ENCODE assay signal across 8 cellular contexts in the genomic region with DNA sequence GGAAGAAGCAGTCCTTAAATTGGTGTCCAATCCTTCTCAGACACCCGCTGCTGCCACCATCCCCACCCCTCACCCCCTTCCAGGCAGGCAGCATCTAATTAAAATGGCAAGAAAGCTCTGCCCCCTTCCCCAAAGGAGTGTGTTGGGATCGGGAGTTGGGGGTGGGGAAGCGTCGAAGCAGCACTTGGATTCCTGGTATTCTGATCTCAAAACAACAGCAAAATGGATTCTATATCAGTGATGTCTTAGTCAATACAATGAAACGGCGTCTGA. TPM values are rescaled to one million over a fixed set of nuclear protein-coding genes. Genes with fewer than 3 reads are reported as not detected.
DNase-seq lines count a peak whose midpoint lies in the region; ATAC-seq and TF ChIP-seq lines count a peak whose summit lies in the region.

No MANE protein-coding gene starts in this region.

- no peaks in the 10 kb centered on the region for H3K79me2 ChIP-seq in DOHH2 (ENCODE audit: control insufficient read depth, low read length)

- TF ChIP-seq CTCF in DOHH2 (IDR thresholded peaks at IDR 0.05; ENCODE audit: low read depth, low read length, poor library complexity, severe bottlenecking): no peak
- TF ChIP-seq CTCF in Peyer's patch (IDR thresholded peaks at IDR 0.05): no peak
- TF ChIP-seq CTCF in fibroblast of the aortic adventitia (IDR thresholded peaks at IDR 0.05; ENCODE audit: insufficient read depth, low read length): no peak
- TF ChIP-seq CTCF in prostate gland (IDR thresholded peaks at IDR 0.05): no peak

- peak overlapping the region; percentile 96 for H3K4me2 ChIP-seq in DOHH2 (ENCODE audit: low read length)

- DNase-seq in Peyer's patch (no peak), fibroblast of the aortic adventitia (ENCODE audit: low read depth) (no peak), prostate gland (ENCODE audit: low spot score) (no peak), retina (no peak), AML-193 (lab: John Stamatoyannopoulos, UW) (no peak), GF-D8 (lab: John Stamatoyannopoulos, UW) (no peak)

- TF ChIP-seq POLR2A in Peyer's patch (IDR thresholded peaks at IDR 0.05) (no peak), prostate gland (IDR thresholded peaks at IDR 0.05) (no peak)

- no peaks in the 10 kb centered on the region for H3K9me3 ChIP-seq in DOHH2 (ENCODE audit: control insufficient read depth, insufficient read depth, low read length)
- H3K9me3 ChIP-seq in Peyer's patch: no peaks in the 10 kb centered on the region
- H3K9me3 ChIP-seq in prostate gland: no peaks in the 10 kb centered on the region

- peaks cover 20% of the 10 kb centered on the region for H3K4me1 ChIP-seq in DOHH2 (ENCODE audit: control insufficient read depth, low read length)
- peaks cover 0 to 36% (median 3%) of the 10 kb centered on the region in 4 donors for H3K4me1 ChIP-seq in Peyer's patch
- H3K4me1 ChIP-seq in prostate gland (replicated peaks): no peaks in the 10 kb centered on the region

- H3K27me3 ChIP-seq in DOHH2 (ENCODE audit: control insufficient read depth, low read length): peaks cover 66% of the 10 kb centered on the region
- no peaks in the 10 kb centered on the region for H3K27me3 ChIP-seq in Peyer's patch
- peaks cover 5% of the 10 kb centered on the region for H3K27me3 ChIP-seq in prostate gland (replicated peaks; ENCODE audit: insufficient read depth)

- H4K20me1 ChIP-seq in DOHH2 (ENCODE audit: control insufficient read depth, insufficient read depth, low read depth, low read length): no peaks in the 10 kb centered on the region

- intact Hi-C loops in prostate gland (cut with DNase I): loop anchor here (5.0 to 10.0 kb wide), 3 partner anchors 76 to 174 kb away; no protein-coding TSS in a partner anchor

- H3K27ac ChIP-seq in DOHH2 (ENCODE audit: low read depth, low read length) (no peak overlapping the region), Peyer's patch (peak overlapping the region; percentile 68 to 90 (median 86)), prostate gland (no peak overlapping the region)

- no peaks in the 10 kb centered on the region for H3F3A ChIP-seq in DOHH2 (ENCODE audit: control insufficient read depth, insufficient read depth)

- 14% methylated on average over 6 of the region's 6 CpGs for WGBS in prostate gland

- no peak for ATAC-seq in GM19023 (IDR thresholded peaks at IDR 0.05; ENCODE audit: unreplicated experiment)

- H3K4me3 ChIP-seq in DOHH2 (ENCODE audit: low read length) (no peak overlapping the region), Peyer's patch (peak overlapping the region; percentile 69 to 98 (median 74)), fibroblast of the aortic adventitia (ENCODE audit: low read depth, low read length) (peak overlapping the region; percentile 87), prostate gland (peak overlapping the region; percentile 59 to 61)

- no peaks in the 10 kb centered on the region for H3K9me2 ChIP-seq in DOHH2 (replicated peaks; ENCODE audit: control insufficient read depth, low read length)

- H3K36me3 ChIP-seq in DOHH2 (ENCODE audit: control insufficient read depth, low read length) (no peaks in the 10 kb centered on the region), Peyer's patch (no peaks in the 10 kb centered on the region), prostate gland (no peaks in the 10 kb centered on the region)

RNA-seq across cellular contexts. Expression of a gene that starts 1.4 kb away (rescaled TPM):
- 10 to 100 TPM; 37.1 to 84.8 (median 74.4) TPM for total RNA-seq in Peyer's patch
- total RNA-seq in fibroblast of the aortic adventitia (ENCODE audit: low replicate concordance): 21.5 and 24.2 TPM in 2 replicates
- total RNA-seq in prostate gland: 10 to 100 TPM in 1 of 2 donors, 1 to 10 TPM in 1; 5.6 to 47.1 TPM

Comparison
In these comparisons a context has a peak if more than half of its experiments do, and no peak if none do; other contexts are left out.
1. H3K27ac ChIP-seq: peak in Peyer's patch (4 of 4); none in DOHH2 (single experiment) and prostate gland (0 of 2).